In the genomic region with DNA sequence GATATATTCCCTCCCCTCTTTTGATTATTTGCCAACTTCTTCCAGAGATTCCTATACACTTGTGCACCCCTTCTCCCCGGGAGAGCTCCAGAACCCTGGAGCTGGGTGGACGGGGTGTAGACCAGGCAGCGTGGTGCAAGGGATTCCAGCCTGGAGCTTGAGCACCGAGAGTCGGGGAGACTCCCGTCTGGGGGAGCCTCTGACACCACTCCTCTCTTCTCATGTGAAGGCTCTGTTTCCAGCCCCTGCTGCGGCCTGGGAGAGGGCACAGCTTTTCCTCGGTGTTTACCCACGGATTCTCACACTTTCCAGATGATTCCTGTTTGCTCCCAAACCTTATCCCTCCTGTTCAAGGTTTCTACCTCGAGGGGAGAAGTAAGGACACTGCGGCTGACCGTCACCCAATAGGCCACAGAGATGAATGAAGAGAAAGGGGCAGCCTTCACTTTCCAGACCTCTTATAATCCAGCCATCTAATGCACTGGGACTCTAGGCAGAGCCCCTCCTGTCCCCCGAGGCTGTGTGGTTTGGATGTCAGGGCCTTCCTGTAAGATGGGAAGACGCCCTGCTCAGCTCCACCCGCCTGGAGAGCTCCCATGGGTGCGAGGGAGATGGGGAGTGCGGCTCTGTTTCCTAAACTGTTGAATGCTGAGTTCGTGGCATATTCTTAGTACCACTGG, we compare ENCODE assay signal across 17 cellular contexts.
DNase-seq lines count a peak whose midpoint lies in the region; ATAC-seq lines count a peak whose summit lies in the region.
"Had no signal": no experiment of that assay in that cellular context is flagged by ENCODE, and none has a peak within 500 bp of the region (broad histone marks: within the 10 kb centered on the region; RNA-seq: fewer than 3 reads in every experiment).

No MANE protein-coding gene starts in this region.

- intact Hi-C loops in dendritic cell treated with granulocyte-macrophage colony-stimulating factor and Interleukin-4, amounts not matched to agents 40 ng/mL and 50 ng/mL, for 4 days (cut with micrococcal nuclease): no loop called here
- intact Hi-C loops in posterior vena cava (cut with DNase I): no loop called here

- no peak overlapping the region for H3K27ac Mint-ChIP-seq in activated CD8-positive, alpha-beta memory T cell treated with anti-CD3 and anti-CD28 coated beads, Interleukin-2, amount 10 ng/mL, durations not matched to agents 7 days and 5 days
- H3K27ac Mint-ChIP-seq in CD4-positive, CD25-positive, alpha-beta regulatory T cell: peak overlapping the region; percentile 42 to 68 (median 43)
- peak overlapping the region; percentile 23 for H3K27ac Mint-ChIP-seq in dendritic cell treated with granulocyte-macrophage colony-stimulating factor and Interleukin-4, amounts not matched to agents 40 ng/mL and 50 ng/mL, for 4 days

- H3K36me3 ChIP-seq in CD4-positive, CD25-positive, alpha-beta regulatory T cell (ENCODE audit: control insufficient read depth, insufficient read depth, low read length): peaks cover 2% of the 10 kb centered on the region

- CTCF ChIA-PET in activated CD8-positive, alpha-beta memory T cell treated with anti-CD3 and anti-CD28 coated beads, Interleukin-2, amount 10 ng/mL, durations not matched to agents 7 days and 5 days (lab: Charles Lee): interaction anchor here (0.9 to 12.4 kb wide), 5 partner anchors 14 to 43 kb away, joined by 3 to 208 read pairs (median 3); no protein-coding TSS in a partner anchor

- no peaks in the 10 kb centered on the region for H3K9me3 ChIP-seq in CD4-positive, CD25-positive, alpha-beta regulatory T cell (ENCODE audit: control insufficient read depth in 2 of 2, low read length in 2 of 2)
- H3K9me3 ChIP-seq: A549 had no signal

- peaks cover 6% of the 10 kb centered on the region for H3K4me1 ChIP-seq in CD4-positive, CD25-positive, alpha-beta regulatory T cell (ENCODE audit: control insufficient read depth, insufficient read depth, low read length, poor library complexity, severe bottlenecking)
- H3K4me1 ChIP-seq: A549 had no signal

- peaks cover 5% of the 10 kb centered on the region for H3K4me1 Mint-ChIP-seq in activated CD8-positive, alpha-beta memory T cell treated with anti-CD3 and anti-CD28 coated beads, Interleukin-2, amount 10 ng/mL, durations not matched to agents 7 days and 5 days
- peaks cover 5 to 16% (median 9%) of the 10 kb centered on the region in 4 donors for H3K4me1 Mint-ChIP-seq in CD4-positive, CD25-positive, alpha-beta regulatory T cell
- H3K4me1 Mint-ChIP-seq in dendritic cell treated with granulocyte-macrophage colony-stimulating factor and Interleukin-4, amounts not matched to agents 40 ng/mL and 50 ng/mL, for 4 days (ENCODE audit: low read depth): peaks cover 59% of the 10 kb centered on the region

- H3K4me3 Mint-ChIP-seq in activated CD8-positive, alpha-beta memory T cell treated with anti-CD3 and anti-CD28 coated beads, Interleukin-2, amount 10 ng/mL, durations not matched to agents 7 days and 5 days: no peak overlapping the region
- H3K4me3 Mint-ChIP-seq in CD4-positive, CD25-positive, alpha-beta regulatory T cell: peak overlapping the region in 1 of 4 donors; percentile 55
- H3K4me3 Mint-ChIP-seq in dendritic cell treated with granulocyte-macrophage colony-stimulating factor and Interleukin-4, amounts not matched to agents 40 ng/mL and 50 ng/mL, for 4 days: no peak overlapping the region

- DNase-seq in activated CD8-positive, alpha-beta memory T cell treated with anti-CD3 and anti-CD28 coated beads for 24 hours: peak; percentile 45
- no peak for DNase-seq in activated CD8-positive, alpha-beta memory T cell treated with anti-CD3 and anti-CD28 coated beads, Interleukin-2, amount 10 ng/mL, durations not matched to agents 7 days and 5 days
- no peak for DNase-seq in CD4-positive, CD25-positive, alpha-beta regulatory T cell
- peak; percentile 57 for DNase-seq in posterior vena cava (ENCODE audit: low spot score)
- DNase-seq in NCI-H2196 (lab: John Stamatoyannopoulos, UW; ENCODE audit: unreplicated experiment): no peak
- DNase-seq: COR-L47, GF-D8, GM23248, NCI-H1417, NCI-H2029, NCI-H2171, NCI-H774, PC-9 had no signal

- no peak for ATAC-seq in activated CD8-positive, alpha-beta memory T cell treated with anti-CD3 and anti-CD28 coated beads, Interleukin-2, amount 10 ng/mL, durations not matched to agents 7 days and 5 days
- no peak for ATAC-seq in CD4-positive, CD25-positive, alpha-beta regulatory T cell (ENCODE audit: low read depth in 2 of 2)
- ATAC-seq in HG03135 (IDR thresholded peaks at IDR 0.05; ENCODE audit: unreplicated experiment): no peak
- ATAC-seq: A549 had no signal

- no peaks in the 10 kb centered on the region for H3K27me3 ChIP-seq in CD4-positive, CD25-positive, alpha-beta regulatory T cell (ENCODE audit: control insufficient read depth, insufficient read depth, low read length)

- H3K27ac ChIP-seq in CD4-positive, CD25-positive, alpha-beta regulatory T cell (ENCODE audit: insufficient read depth, low read length, poor library complexity, severe bottlenecking): no peak overlapping the region
- H3K27ac ChIP-seq: A549, C4-2B, GM23248, PC-9 had no signal

- no peak overlapping the region for H3K4me3 ChIP-seq in CD4-positive, CD25-positive, alpha-beta regulatory T cell (ENCODE audit: low read depth, low read length)
- H3K4me3 ChIP-seq: A549, GM23248, PC-9 had no signal

- peaks cover 4% of the 10 kb centered on the region for H3K36me3 Mint-ChIP-seq in activated CD8-positive, alpha-beta memory T cell treated with anti-CD3 and anti-CD28 coated beads, Interleukin-2, amount 10 ng/mL, durations not matched to agents 7 days and 5 days
- peaks cover 4% of the 10 kb centered on the region for H3K36me3 Mint-ChIP-seq in CD4-positive, CD25-positive, alpha-beta regulatory T cell
- peaks cover 38% of the 10 kb centered on the region for H3K36me3 Mint-ChIP-seq in dendritic cell treated with granulocyte-macrophage colony-stimulating factor and Interleukin-4, amounts not matched to agents 40 ng/mL and 50 ng/mL, for 4 days (ENCODE audit: low read depth)

- H3K27me3 Mint-ChIP-seq in activated CD8-positive, alpha-beta memory T cell treated with anti-CD3 and anti-CD28 coated beads, Interleukin-2, amount 10 ng/mL, durations not matched to agents 7 days and 5 days: no peaks in the 10 kb centered on the region
- H3K27me3 Mint-ChIP-seq in CD4-positive, CD25-positive, alpha-beta regulatory T cell: no peaks in the 10 kb centered on the region
- H3K27me3 Mint-ChIP-seq in dendritic cell treated with granulocyte-macrophage colony-stimulating factor and Interleukin-4, amounts not matched to agents 40 ng/mL and 50 ng/mL, for 4 days: peaks cover 7% of the 10 kb centered on the region

- H3K9me3 Mint-ChIP-seq in activated CD8-positive, alpha-beta memory T cell treated with anti-CD3 and anti-CD28 coated beads, Interleukin-2, amount 10 ng/mL, durations not matched to agents 7 days and 5 days (ENCODE audit: low read depth): no peaks in the 10 kb centered on the region
- no peaks in the 10 kb centered on the region for H3K9me3 Mint-ChIP-seq in CD4-positive, CD25-positive, alpha-beta regulatory T cell
- peaks cover 10% of the 10 kb centered on the region for H3K9me3 Mint-ChIP-seq in dendritic cell treated with granulocyte-macrophage colony-stimulating factor and Interleukin-4, amounts not matched to agents 40 ng/mL and 50 ng/mL, for 4 days

Comparison
In these comparisons a context has a peak if more than half of its experiments do, and no peak if none do; other contexts are left out.
1. DNase-seq: peak in activated CD8-positive, alpha-beta memory T cell treated with anti-CD3 and anti-CD28 coated beads for 24 hours (single experiment) and posterior vena cava (single experiment); none in activated CD8-positive, alpha-beta memory T cell treated with anti-CD3 and anti-CD28 coated beads, Interleukin-2, amount 10 ng/mL, durations not matched to agents 7 days and 5 days (single experiment), CD4-positive, CD25-positive, alpha-beta regulatory T cell (0 of 3) and NCI-H2196 (single experiment).